ENCODE assay signal across 19 cellular contexts in genomic region chr9:13022756-13023155, GRCh38.
"Had no signal": no experiment of that assay in that cellular context is flagged by ENCODE, and none has a peak within 500 bp of the region (broad histone marks: within the 10 kb centered on the region; RNA-seq: fewer than 3 reads in every experiment).

No MANE protein-coding gene starts in this region.

- H3K9ac ChIP-seq: SK-N-SH had no signal

- DNase-seq: Karpas-422, KG1, MG63, NCI-H1092, NCI-H1105 treated with DMSO at 0.1 percent for 48 hours, NCI-H1417 treated with DMSO at 0.1 percent for 48 hours, NCI-H1694 treated with DMSO at 0.1 percent for 48 hours, NCI-H2081, NCI-H2107, NCI-H226, NCI-H446, NCI-H510A, NCI-H524 treated with DMSO at 0.1 percent for 48 hours, NCI-H69, NCI-H774, SK-N-SH had no signal

- H3K27ac ChIP-seq: RWPE1 had no signal

- H3K9me3 ChIP-seq: MG63, SK-N-SH had no signal

- ATAC-seq: HepG2, Panc1 had no signal

- H3K36me3 ChIP-seq: MG63 had no signal

- H3K9me2 ChIP-seq: SK-N-SH had no signal

- H3K4me3 ChIP-seq: MG63 had no signal

- FAIRE-seq: HepG2 had no signal

- H3K4me2 ChIP-seq: SK-N-SH had no signal
